9 cellular contexts compared by ENCODE assay signal in the genomic region with DNA sequence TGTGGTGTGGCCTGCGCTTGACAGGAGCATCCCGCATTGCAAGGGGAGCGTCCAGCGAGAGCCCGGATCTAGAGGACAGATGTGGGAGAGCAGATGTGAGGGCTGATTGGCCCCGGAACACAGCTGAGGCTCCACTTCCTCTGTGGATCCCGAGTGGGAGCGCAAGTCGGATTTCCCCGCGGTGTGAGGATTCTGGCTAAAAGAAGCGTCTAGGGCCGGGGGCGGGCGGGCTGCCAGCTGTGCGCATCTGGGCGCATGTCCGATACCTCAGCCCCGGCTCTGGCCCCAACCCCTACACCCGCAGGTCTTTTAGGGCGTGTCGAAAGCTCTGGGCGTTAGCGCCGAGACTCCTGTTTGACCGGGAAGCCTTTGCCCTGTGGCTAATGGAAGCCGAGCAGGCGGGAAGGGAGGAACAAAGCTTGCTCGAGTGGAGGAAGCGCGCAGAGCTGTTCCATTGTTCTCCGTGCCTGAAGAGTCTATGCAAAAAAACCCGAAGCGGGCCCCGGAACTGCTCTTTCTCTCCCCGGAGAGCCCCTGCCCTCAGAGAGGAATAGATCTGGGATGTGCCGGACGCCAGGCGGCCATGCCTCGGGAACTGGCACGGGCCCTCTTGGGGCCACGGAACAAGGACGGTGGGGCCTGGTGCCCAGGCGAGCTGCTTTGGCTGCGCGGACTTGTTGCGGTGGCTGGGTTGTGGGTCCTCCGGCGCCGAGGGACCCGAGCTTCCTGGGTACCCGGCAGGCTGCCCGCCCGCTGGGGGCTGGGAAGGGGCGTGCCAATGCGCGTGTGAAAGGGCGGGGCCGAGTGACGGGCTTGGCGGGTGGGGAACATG.
DNase-seq lines count a peak whose midpoint lies in the region; ATAC-seq and TF ChIP-seq lines count a peak whose summit lies in the region.
"Had no signal": no experiment of that assay in that cellular context is flagged by ENCODE, and none has a peak within 500 bp of the region (broad histone marks: within the 10 kb centered on the region; RNA-seq: fewer than 3 reads in every experiment).

No MANE protein-coding gene starts in this region.

- H3K36me3 ChIP-seq in tibial artery, result no peaks in the 10 kb centered on the region

- H3K9me3 Mint-ChIP-seq in endothelial cell (ENCODE audit: unreplicated experiment), result no peaks in the 10 kb centered on the region
- H3K9me3 Mint-ChIP-seq in memory B cell, result no peaks in the 10 kb centered on the region

- H3K27me3 ChIP-seq in tibial artery, result no peaks in the 10 kb centered on the region

- H3K4me1 ChIP-seq in tibial artery, result peaks cover 0 to 40% (median 33%) of the 10 kb centered on the region in 4 donors

- no peaks in the 10 kb centered on the region for H3K9me3 ChIP-seq in tibial artery

- peak overlapping the region; percentile 51 to 63 for H3K4me3 ChIP-seq in tibial artery

- intact Hi-C loops in tibial artery (cut with DNase I; ENCODE audit: low total_unique reads), result no loop called here

- H3K4me3 Mint-ChIP-seq in endothelial cell (ENCODE audit: unreplicated experiment) (peak overlapping the region; percentile 89), memory B cell (peak overlapping the region; percentile 40)

- TF ChIP-seq CTCF in endothelial cell (IDR thresholded peaks at IDR 0.05; ENCODE audit: unreplicated experiment) (no peak), tibial artery (IDR thresholded peaks at IDR 0.05) (no peak)

- H3K27me3 Mint-ChIP-seq in endothelial cell (ENCODE audit: unreplicated experiment) (peaks cover 9% of the 10 kb centered on the region), memory B cell (peaks cover 15% of the 10 kb centered on the region)

- peak overlapping the region; percentile 51 to 59 for H3K27ac ChIP-seq in tibial artery

- DNase-seq in NCI-H446 (lab: John Stamatoyannopoulos, UW) (peak; percentile 34 to 68), NCI-H446 treated with DMSO at 0.1 percent for 48 hours (lab: John Stamatoyannopoulos, UW) (no peak), NCI-H82 treated with DMSO at 0.1 percent for 48 hours (lab: John Stamatoyannopoulos, UW; ENCODE audit: unreplicated experiment) (peak; percentile 46), endothelial cell (ENCODE audit: low spot score) (peak; percentile 61), memory B cell (ENCODE audit: low spot score in 2 of 2) (no peak), tibial artery (peak; percentile 85 to 88)
- DNase-seq in activated CD4-positive, alpha-beta T cell treated with anti-CD3 and anti-CD28 coated beads for 4 hours, result no peak

- H3K27ac Mint-ChIP-seq in endothelial cell (ENCODE audit: unreplicated experiment), result peak overlapping the region; percentile 61
- H3K27ac Mint-ChIP-seq in memory B cell, result no peak overlapping the region
- H3K27ac Mint-ChIP-seq: CD4-positive, CD25-positive, alpha-beta regulatory T cell had no signal

- ATAC-seq in memory B cell (ENCODE audit: low read depth) (no peak), HG02623 (IDR thresholded peaks at IDR 0.05; ENCODE audit: unreplicated experiment) (no peak)

- H3K36me3 Mint-ChIP-seq in endothelial cell (ENCODE audit: low read depth, unreplicated experiment), result peaks cover 6% of the 10 kb centered on the region
- H3K36me3 Mint-ChIP-seq in memory B cell, result no peaks in the 10 kb centered on the region
- H3K36me3 Mint-ChIP-seq: CD4-positive, CD25-positive, alpha-beta regulatory T cell had no signal

- H3K4me1 Mint-ChIP-seq in endothelial cell (ENCODE audit: unreplicated experiment), result peaks cover 42% of the 10 kb centered on the region
- H3K4me1 Mint-ChIP-seq in memory B cell, result peaks cover 11% of the 10 kb centered on the region

Comparison
In these comparisons a context has a peak if more than half of its experiments do, and no peak if none do; other contexts are left out.
1. DNase-seq: peak in NCI-H446 (2 of 2), NCI-H82 treated with DMSO at 0.1 percent for 48 hours (single experiment), endothelial cell (single experiment) and tibial artery (2 of 2); none in NCI-H446 treated with DMSO at 0.1 percent for 48 hours (single experiment), memory B cell (0 of 2) and activated CD4-positive, alpha-beta T cell treated with anti-CD3 and anti-CD28 coated beads for 4 hours (0 of 2).